Comparison of ENCODE assay signal across 20 cellular contexts in the genomic region with DNA sequence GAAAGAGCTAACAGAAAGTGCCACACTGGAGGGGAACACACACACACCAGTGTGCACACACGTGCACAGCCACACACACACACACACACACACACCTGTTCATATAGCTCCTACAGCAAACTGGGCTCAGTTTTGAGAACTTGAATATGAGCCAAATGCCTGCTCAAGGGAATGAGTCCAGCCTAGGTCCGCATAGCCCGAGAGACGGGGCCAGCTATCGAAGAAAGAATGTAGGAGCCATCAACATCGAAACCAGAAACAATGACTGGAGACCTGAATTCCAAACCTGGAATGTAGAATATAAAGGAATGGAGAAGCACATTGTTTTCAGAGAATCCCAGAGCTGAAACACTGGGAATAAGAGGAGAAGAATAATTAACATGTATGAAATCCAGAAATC. TPM values are rescaled to one million over a fixed set of nuclear protein-coding genes. Genes with fewer than 3 reads are reported as not detected.
DNase-seq lines count a peak whose midpoint lies in the region; ATAC-seq, FAIRE-seq and TF ChIP-seq lines count a peak whose summit lies in the region.
"Had no signal": no experiment of that assay in that cellular context is flagged by ENCODE, and none has a peak within 500 bp of the region (broad histone marks: within the 10 kb centered on the region; RNA-seq: fewer than 3 reads in every experiment).

No MANE protein-coding gene starts in this region.

- H3K4me1 ChIP-seq in HEK293 (ENCODE audit: control insufficient read depth, insufficient read depth, low read length) = no peaks in the 10 kb centered on the region
- H3K4me1 ChIP-seq: BLaER1 treated with 17β-estradiol and CSF1 and Interleukin-3, amounts not matched to agents 10 nM and 100 nM; Peyer's patch had no signal

- H3K36me3 ChIP-seq in HEK293 (ENCODE audit: control insufficient read depth in 2 of 2, insufficient read depth in 1 of 2, low read length in 2 of 2) = no peaks in the 10 kb centered on the region
- no peaks in the 10 kb centered on the region for H3K36me3 ChIP-seq in bronchial epithelial cell (ENCODE audit: control insufficient read depth, insufficient read depth, low read length)
- H3K36me3 ChIP-seq: BLaER1 treated with 17β-estradiol and CSF1 and Interleukin-3, amounts not matched to agents 10 nM and 100 nM; Peyer's patch had no signal

- H3K27ac Mint-ChIP-seq in mesothelial cell of epicardium = peak overlapping the region; percentile 40
- H3K27ac Mint-ChIP-seq in type B pancreatic cell = no peak overlapping the region

- CTCF ChIA-PET in HEK293 (lab: Yijun Ruan, JAX) = no interaction called here

- no peaks in the 10 kb centered on the region for H3K9me3 ChIP-seq in HEK293 (ENCODE audit: control insufficient read depth, insufficient read depth, low read depth, low read length)
- H3K9me3 ChIP-seq: Peyer's patch had no signal

- H3K9me3 Mint-ChIP-seq in mesothelial cell of epicardium (peaks cover 3% of the 10 kb centered on the region), type B pancreatic cell (no peaks in the 10 kb centered on the region)

- H3K27me3 ChIP-seq in bronchial epithelial cell (ENCODE audit: control insufficient read depth, insufficient read depth, low read length) = no peaks in the 10 kb centered on the region
- H3K27me3 ChIP-seq: BLaER1 treated with 17β-estradiol and CSF1 and Interleukin-3, amounts not matched to agents 10 nM and 100 nM; Peyer's patch had no signal

- no peak overlapping the region for H3K4me3 Mint-ChIP-seq in mesothelial cell of epicardium
- no peak overlapping the region for H3K4me3 Mint-ChIP-seq in type B pancreatic cell

- intact Hi-C loops in Right ventricle myocardium inferior (cut with DNase I) = no loop called here

- H3K4me1 Mint-ChIP-seq in mesothelial cell of epicardium (peaks cover 13% of the 10 kb centered on the region), type B pancreatic cell (ENCODE audit: unreplicated experiment) (no peaks in the 10 kb centered on the region)

- no peaks in the 10 kb centered on the region for H3K36me3 Mint-ChIP-seq in mesothelial cell of epicardium
- no peaks in the 10 kb centered on the region for H3K36me3 Mint-ChIP-seq in type B pancreatic cell

- TF ChIP-seq CTCF in HEK293 (tag by site-specific recombination; IDR thresholded peaks at IDR 0.05) (no peak), bronchial epithelial cell (IDR thresholded peaks at IDR 0.05; ENCODE audit: insufficient read depth, low read length, severe bottlenecking) (no peak), mesothelial cell of epicardium (IDR thresholded peaks at IDR 0.05; ENCODE audit: unreplicated experiment) (no peak), type B pancreatic cell (conservative IDR thresholded peaks at IDR 0.05) (no peak)

- no peak for DNase-seq in bronchial epithelial cell (ENCODE audit: low read depth)
- DNase-seq in mesothelial cell of epicardium (ENCODE audit: low spot score in 2 of 2, unreplicated experiment in 2 of 2) = no peak
- no peak for DNase-seq in Right ventricle myocardium inferior (ENCODE audit: missing footprints)
- no peak for DNase-seq in HTR-8/SVneo (ENCODE audit: insufficient read length, low spot score)
- DNase-seq in NCI-H524 (lab: John Stamatoyannopoulos, UW) = no peak
- DNase-seq in type B pancreatic cell (ENCODE audit: extremely low spot score, unreplicated experiment) = no peak
- DNase-seq: DMS79, IMR-90, NCI-H1436 treated with DMSO at 0.1 percent for 48 hours, NCI-H2029, NCI-H2171, NCI-H526 treated with DMSO at 0.1 percent for 48 hours, Peyer's patch, Right ventricle myocardium superior had no signal

- POLR2A ChIA-PET in HEK293 (lab: Yijun Ruan, JAX) = no interaction called here

- H3K4me3 ChIP-seq in HEK293 (ENCODE audit: low read depth, low read length) = no peak overlapping the region
- H3K4me3 ChIP-seq in bronchial epithelial cell (ENCODE audit: low read depth, low read length) = no peak overlapping the region
- H3K4me3 ChIP-seq: BLaER1 treated with 17β-estradiol and CSF1 and Interleukin-3, amounts not matched to agents 10 nM and 100 nM; Peyer's patch; SK-N-MC had no signal

- no peak for ATAC-seq in Right ventricle myocardium inferior

- H3K27me3 Mint-ChIP-seq in mesothelial cell of epicardium (ENCODE audit: low read depth) (no peaks in the 10 kb centered on the region), type B pancreatic cell (no peaks in the 10 kb centered on the region)

- H3K27ac ChIP-seq in HEK293 (ENCODE audit: extremely low read depth, low read depth, low read length) = no peak overlapping the region
- H3K27ac ChIP-seq: BLaER1 treated with 17β-estradiol and CSF1 and Interleukin-3, amounts not matched to agents 10 nM and 100 nM; HL-60; Peyer's patch; SK-N-MC had no signal

- FAIRE-seq in bronchial epithelial cell (lab: Jason Lieb, UNC) (peak; percentile 36), HTR-8/SVneo (lab: Jason Lieb, UNC) (no peak)

TF ChIP-seq in HEK293, 187 proteins besides CTCF, POLR2A, EP300 and RAD21:
- TF ChIP-seq PRDM10 (tag by site-specific recombination; IDR thresholded peaks at IDR 0.05) (no peak), ZSCAN4 (tag by site-specific recombination; IDR thresholded peaks at IDR 0.05) (0 out of 2 replicates have a peak, but pooled peaks have one; percentile 12), GLI2 (tag by site-specific recombination; IDR thresholded peaks at IDR 0.05; ENCODE audit: borderline replicate concordance, low read depth) (no peak), ZNF132 (tag by site-specific recombination; IDR thresholded peaks at IDR 0.05; ENCODE audit: borderline replicate concordance) (no peak), ZNF2 (tag by site-specific recombination; IDR thresholded peaks at IDR 0.05) (no peak), MEIS1 (CRISPR knock-in tag; IDR thresholded peaks at IDR 0.05; ENCODE audit: borderline replicate concordance) (no peak)
- TF ChIP-seq, protein P1, sequence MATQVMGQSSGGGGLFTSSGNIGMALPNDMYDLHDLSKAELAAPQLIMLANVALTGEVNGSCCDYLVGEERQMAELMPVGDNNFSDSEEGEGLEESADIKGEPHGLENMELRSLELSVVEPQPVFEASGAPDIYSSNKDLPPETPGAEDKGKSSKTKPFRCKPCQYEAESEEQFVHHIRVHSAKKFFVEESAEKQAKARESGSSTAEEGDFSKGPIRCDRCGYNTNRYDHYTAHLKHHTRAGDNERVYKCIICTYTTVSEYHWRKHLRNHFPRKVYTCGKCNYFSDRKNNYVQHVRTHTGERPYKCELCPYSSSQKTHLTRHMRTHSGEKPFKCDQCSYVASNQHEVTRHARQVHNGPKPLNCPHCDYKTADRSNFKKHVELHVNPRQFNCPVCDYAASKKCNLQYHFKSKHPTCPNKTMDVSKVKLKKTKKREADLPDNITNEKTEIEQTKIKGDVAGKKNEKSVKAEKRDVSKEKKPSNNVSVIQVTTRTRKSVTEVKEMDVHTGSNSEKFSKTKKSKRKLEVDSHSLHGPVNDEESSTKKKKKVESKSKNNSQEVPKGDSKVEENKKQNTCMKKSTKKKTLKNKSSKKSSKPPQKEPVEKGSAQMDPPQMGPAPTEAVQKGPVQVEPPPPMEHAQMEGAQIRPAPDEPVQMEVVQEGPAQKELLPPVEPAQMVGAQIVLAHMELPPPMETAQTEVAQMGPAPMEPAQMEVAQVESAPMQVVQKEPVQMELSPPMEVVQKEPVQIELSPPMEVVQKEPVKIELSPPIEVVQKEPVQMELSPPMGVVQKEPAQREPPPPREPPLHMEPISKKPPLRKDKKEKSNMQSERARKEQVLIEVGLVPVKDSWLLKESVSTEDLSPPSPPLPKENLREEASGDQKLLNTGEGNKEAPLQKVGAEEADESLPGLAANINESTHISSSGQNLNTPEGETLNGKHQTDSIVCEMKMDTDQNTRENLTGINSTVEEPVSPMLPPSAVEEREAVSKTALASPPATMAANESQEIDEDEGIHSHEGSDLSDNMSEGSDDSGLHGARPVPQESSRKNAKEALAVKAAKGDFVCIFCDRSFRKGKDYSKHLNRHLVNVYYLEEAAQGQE (tag by site-specific recombination; IDR thresholded peaks at IDR 0.05) = no peak

RNA-seq across cellular contexts. Expression of gene ERVMER34-1, which starts 37.6 kb away (rescaled TPM):
- total RNA-seq in bronchial epithelial cell (0.51 and 3.2 TPM in 2 replicates), mesothelial cell of epicardium (3.6 to 3.7 TPM (median 3.6 TPM) in 3 replicates), Right ventricle myocardium inferior (5.3 TPM), type B pancreatic cell (ENCODE audit: low replicate concordance) (1.9 and 3.9 TPM in 2 replicates)
- total RNA-seq: H4, IMR-90, M059J had no signal
